In genomic region chr4:144967161-144967560, GRCh38 we compare ENCODE assay signal across 1 cellular context.
TF ChIP-seq lines count a peak whose summit lies in the region.

No MANE protein-coding gene starts in this region.

TF ChIP-seq in HCT116, 20 proteins besides CTCF, POLR2A, EP300 and RAD21 (continued from another document):
- no peak for TF ChIP-seq ZNF274 (IDR thresholded peaks at IDR 0.05; ENCODE audit: low read depth, low read length)
- TF ChIP-seq EZH2phosphoT487 (IDR thresholded peaks at IDR 0.05; ENCODE audit: borderline replicate concordance): no peak
- TF ChIP-seq SIN3A (IDR thresholded peaks at IDR 0.05; ENCODE audit: low read depth): no peak
